In the genomic region with DNA sequence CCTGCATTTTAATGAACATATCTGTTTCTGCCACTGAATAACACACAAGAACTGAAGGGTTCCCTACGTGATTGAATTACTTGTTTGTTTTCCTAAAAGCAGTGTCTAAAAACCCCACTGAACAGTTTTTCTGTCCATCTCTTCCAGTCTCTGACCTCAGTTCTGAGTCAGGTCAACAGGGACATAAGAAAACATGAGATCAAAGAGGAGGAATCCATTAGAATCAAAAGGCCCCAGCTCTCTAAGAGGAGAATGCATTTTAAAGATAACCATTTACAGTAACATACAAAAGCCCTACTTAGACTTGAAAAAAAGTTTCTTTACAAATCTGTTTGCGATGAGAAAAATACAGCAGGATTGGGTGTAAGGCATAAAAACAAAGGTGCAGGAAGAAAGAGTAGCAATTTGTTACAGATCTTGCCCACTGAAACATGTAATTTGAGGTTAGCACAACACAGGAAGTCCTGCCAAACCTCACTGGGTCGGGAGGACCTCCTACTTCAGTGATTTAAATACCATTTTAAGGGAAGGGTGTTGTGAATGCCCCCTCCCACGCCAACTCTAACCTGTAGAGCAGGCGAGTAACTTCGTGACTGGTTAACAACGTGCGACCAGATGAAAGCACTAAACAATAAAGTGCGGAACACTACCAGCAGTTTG, we compare ENCODE assay signal across 9 cellular contexts. TPM values are rescaled to one million over a fixed set of nuclear protein-coding genes. Genes with fewer than 3 reads are reported as not detected.
DNase-seq lines count a peak whose midpoint lies in the region; ATAC-seq and TF ChIP-seq lines count a peak whose summit lies in the region.
"Had no signal": no experiment of that assay in that cellular context is flagged by ENCODE, and none has a peak within 500 bp of the region (broad histone marks: within the 10 kb centered on the region; RNA-seq: fewer than 3 reads in every experiment).

No MANE protein-coding gene starts in this region.

- no peaks in the 10 kb centered on the region for H3K27me3 ChIP-seq in SK-N-SH (ENCODE audit: insufficient read depth)
- no peaks in the 10 kb centered on the region for H3K27me3 ChIP-seq in RWPE2 (ENCODE audit: insufficient read depth, poor library complexity, severe bottlenecking)
- H3K27me3 ChIP-seq in neuronal stem cell (ENCODE audit: control insufficient read depth in 3 of 3, insufficient read depth in 3 of 3, low read depth in 1 of 3, low read length in 3 of 3), result peaks cover 0 to 28% (median 0%) of the 10 kb centered on the region in 3 experiments

- DNase-seq in SK-N-SH, result no peak
- no peak for DNase-seq in RWPE2 (ENCODE audit: low spot score)
- DNase-seq in MCF 10A (ENCODE audit: unreplicated experiment), result no peak
- no peak for DNase-seq in neuronal stem cell (ENCODE audit: low spot score)
- DNase-seq in hippocampal formation (lab: John Stamatoyannopoulos, UW), result no peak
- no peak for DNase-seq in cerebellum (ENCODE audit: low spot score)
- DNase-seq in SIG-M5 treated with dmso at 0.1 percent for 504 hours (lab: John Stamatoyannopoulos, UW; ENCODE audit: unreplicated experiment), result no peak

- H2AFZ ChIP-seq in SK-N-SH (ENCODE audit: low read depth), result no peak overlapping the region
- no peak overlapping the region for H2AFZ ChIP-seq in neuronal stem cell (ENCODE audit: low read length)

- ATAC-seq in SK-N-SH treated with all-trans-retinoic acid at 6 μM for 48 hours, result no peak
- ATAC-seq in RWPE2 (ENCODE audit: low read depth), result no peak

- peak overlapping the region; percentile 70 to 86 for H3K4me3 ChIP-seq in SK-N-SH (ENCODE audit: low read depth in 2 of 2, low read length in 1 of 2)
- H3K4me3 ChIP-seq in RWPE2 (ENCODE audit: severe bottlenecking), result peak overlapping the region; percentile 97
- H3K4me3 ChIP-seq in neuronal stem cell (ENCODE audit: low read length in 2 of 2), result peak overlapping the region in 1 of 2 donors; percentile 87

- H3F3A ChIP-seq in SK-N-SH (replicated peaks; ENCODE audit: insufficient read depth), result peaks cover 4% of the 10 kb centered on the region

- no peaks in the 10 kb centered on the region for H3K27me3 Mint-ChIP-seq in MCF 10A (ENCODE audit: insufficient read depth, unreplicated experiment)

- peaks cover 7% of the 10 kb centered on the region for H3K36me3 Mint-ChIP-seq in MCF 10A (ENCODE audit: insufficient read depth, unreplicated experiment)

- H2BK5ac ChIP-seq in neuronal stem cell (ENCODE audit: low read length), result no peak overlapping the region

- peaks cover 44% of the 10 kb centered on the region for H3K79me2 ChIP-seq in SK-N-SH (ENCODE audit: insufficient read depth)

- H3K4me3 Mint-ChIP-seq in MCF 10A (ENCODE audit: unreplicated experiment), result peak overlapping the region; percentile 93

- H2AK5ac ChIP-seq in neuronal stem cell (ENCODE audit: low read depth, low read length), result no peak overlapping the region

- peaks cover 51% of the 10 kb centered on the region for H4K20me1 ChIP-seq in SK-N-SH (ENCODE audit: insufficient read depth)

- H3K4ac ChIP-seq in neuronal stem cell (ENCODE audit: low read length), result no peak overlapping the region

- H3K79me1 ChIP-seq in neuronal stem cell (ENCODE audit: low read depth, low read length), result peaks cover 9% of the 10 kb centered on the region

- H3K18ac ChIP-seq in neuronal stem cell (ENCODE audit: low read length), result no peak overlapping the region

- no peaks in the 10 kb centered on the region for H3K9me3 Mint-ChIP-seq in MCF 10A (ENCODE audit: unreplicated experiment)

- H3K4me1 Mint-ChIP-seq in MCF 10A (ENCODE audit: insufficient read depth, unreplicated experiment), result peaks cover 22% of the 10 kb centered on the region

- TF ChIP-seq CTCF in SK-N-SH (IDR thresholded peaks at IDR 0.05) (no peak), RWPE2 (IDR thresholded peaks at IDR 0.05; ENCODE audit: poor library complexity, severe bottlenecking) (no peak), MCF 10A (IDR thresholded peaks at IDR 0.05; ENCODE audit: unreplicated experiment) (no peak)

- 75% methylated on average over 9 of the region's 9 CpGs for WGBS in SK-N-SH (ENCODE audit: low lambda C conversion rate)
- WGBS in neuronal stem cell (ENCODE audit: extremely low coverage in 2 of 2, insufficient read length in 2 of 2, insufficient replicate concordance in 1 of 2), 2 donors, result no CpG with 5 or more reads among the region's 9 CpGs

- intact Hi-C loops in MCF 10A (cut with micrococcal nuclease), result loop anchor here (1.0 kb wide), 1 partner anchor 16 kb away; no protein-coding TSS in a partner anchor

- H3K9me2 ChIP-seq in SK-N-SH, result no peaks in the 10 kb centered on the region

- H3K14ac ChIP-seq in neuronal stem cell (ENCODE audit: low read length), result no peak overlapping the region

- no peak overlapping the region for H2BK12ac ChIP-seq in neuronal stem cell (ENCODE audit: low read length)

- H3K9me3 ChIP-seq in SK-N-SH, result no peaks in the 10 kb centered on the region
- H3K9me3 ChIP-seq in RWPE2 (ENCODE audit: severe bottlenecking), result no peaks in the 10 kb centered on the region
- H3K9me3 ChIP-seq in neuronal stem cell (replicated peaks in 1 of 2; ENCODE audit: control insufficient read depth in 2 of 2, insufficient read depth in 1 of 2, low read depth in 1 of 2, low read length in 2 of 2), result no peaks in the 10 kb centered on the region

- POLR2A ChIA-PET in SK-N-SH (lab: Yijun Ruan, JAX) (no interaction called here), MCF 10A (lab: Yijun Ruan, JAX) (interaction anchor here (0.6 kb wide), 1 partner anchor 1841 kb away, joined by 3 read pairs; no protein-coding TSS in a partner anchor)

- no peak for TF ChIP-seq EP300 in SK-N-SH (IDR thresholded peaks at IDR 0.05; ENCODE audit: borderline replicate concordance in 1 of 2, low read depth in 1 of 2, low read length in 1 of 2)

- peaks cover 8 to 32% of the 10 kb centered on the region in 2 experiments; a peak in 3 of 4 replicates for H3K4me1 ChIP-seq in SK-N-SH (ENCODE audit: control insufficient read depth in 1 of 2, insufficient read depth in 2 of 2, low read depth in 1 of 2, low read length in 1 of 2)
- peaks cover 9% of the 10 kb centered on the region for H3K4me1 ChIP-seq in RWPE2 (ENCODE audit: insufficient read depth, poor library complexity, severe bottlenecking)
- peaks cover 8 to 21% of the 10 kb centered on the region in 2 donors for H3K4me1 ChIP-seq in neuronal stem cell (ENCODE audit: control insufficient read depth in 2 of 2, insufficient read depth in 1 of 2, low read depth in 1 of 2, low read length in 2 of 2)

- H3K4me2 ChIP-seq in SK-N-SH (peak overlapping the region; percentile 95), neuronal stem cell (ENCODE audit: insufficient read depth, low read length, poor library complexity, severe bottlenecking) (peak overlapping the region; percentile 72)

- peak overlapping the region; percentile 86 for H3K27ac Mint-ChIP-seq in MCF 10A (ENCODE audit: low read depth, unreplicated experiment)

- no peak overlapping the region for H3K23ac ChIP-seq in neuronal stem cell (ENCODE audit: low read depth, low read length, poor library complexity)

- TF ChIP-seq RAD21 in SK-N-SH (IDR thresholded peaks at IDR 0.05; ENCODE audit: low read length), result no peak

- no peak overlapping the region for H4K91ac ChIP-seq in neuronal stem cell (ENCODE audit: low read depth, low read length, poor library complexity)

- CTCF ChIA-PET in SK-N-SH (lab: Yijun Ruan, JAX) (interaction anchor here (1.0 to 5.0 kb wide), 4 partner anchors 18 to 74 kb away, joined by 3 to 35 read pairs (median 5); no protein-coding TSS in a partner anchor), MCF 10A (lab: Yijun Ruan, JAX) (no interaction called here)

- H3K9ac ChIP-seq in SK-N-SH (peak overlapping the region; percentile 65), neuronal stem cell (ENCODE audit: low read depth, low read length, poor library complexity) (no peak overlapping the region)

- no TSS peak for BruUV-seq in MCF 10A (replicated peaks; lab: Mats Ljungman, UMichigan)

- H4K8ac ChIP-seq in neuronal stem cell (ENCODE audit: low read depth, low read length), result no peak overlapping the region

- H3K36me3 ChIP-seq in SK-N-SH (replicated peaks in 1 of 2; ENCODE audit: control insufficient read depth in 1 of 2, insufficient read depth in 2 of 2, low read length in 1 of 2) (peaks cover 0 to 4% of the 10 kb centered on the region in 2 experiments), RWPE2 (ENCODE audit: low read depth) (no peaks in the 10 kb centered on the region), neuronal stem cell (replicated peaks in 1 of 2; ENCODE audit: control insufficient read depth in 2 of 2, insufficient read depth in 2 of 2, low read length in 2 of 2) (peaks cover 7 to 10% of the 10 kb centered on the region in 2 donors)

- H2BK120ac ChIP-seq in neuronal stem cell (ENCODE audit: low read depth, low read length), result no peak overlapping the region

- no peak overlapping the region for H2BK15ac ChIP-seq in neuronal stem cell (ENCODE audit: low read length)

- no peak overlapping the region for H3K27ac ChIP-seq in SK-N-SH (ENCODE audit: low read depth in 2 of 2, low read length in 1 of 2)
- H3K27ac ChIP-seq in RWPE2 (ENCODE audit: poor library complexity, severe bottlenecking), result no peak overlapping the region
- no peak overlapping the region for H3K27ac ChIP-seq in neuronal stem cell (replicated peaks; ENCODE audit: low read length)

TF ChIP-seq in SK-N-SH, 30 proteins besides CTCF, POLR2A, EP300 and RAD21 (continues in another document):
- no peak for TF ChIP-seq SMC3 (IDR thresholded peaks at IDR 0.05; ENCODE audit: low read depth, low read length)

RNA-seq across cellular contexts. Expression of a gene that starts 1.4 kb away (rescaled TPM):
- 25.5 and 26.6 TPM in 2 replicates for polyA plus RNA-seq in SK-N-SH (2012; rRNA removed)
- polyA plus RNA-seq in SK-N-SH (2012; cell fraction: cytosol; rRNA removed), result 20.2 and 23.7 TPM in 2 replicates
- polyA plus RNA-seq in SK-N-SH (2012; cell fraction: nucleus; rRNA removed), result 31.2 and 37.5 TPM in 2 replicates
- 23.7 and 27.7 TPM in 2 replicates for total RNA-seq in MCF 10A (2022)
- polyA plus RNA-seq in neuronal stem cell (2013, experiment 1 of 2), result 11.3 TPM
- polyA plus RNA-seq in neuronal stem cell (2013, experiment 2 of 2), result 11.5 TPM
- 9.8 TPM for total RNA-seq in cerebellum

RNA-seq across cellular contexts. Expression of a gene that starts 39.3 kb away (rescaled TPM):
- not detected in 2 replicates for polyA plus RNA-seq in SK-N-SH (2012; rRNA removed)
- polyA plus RNA-seq in SK-N-SH (2012; cell fraction: cytosol; rRNA removed), result not detected in 2 replicates
- 0.02 and 0.04 TPM in 2 replicates for polyA plus RNA-seq in SK-N-SH (2012; cell fraction: nucleus; rRNA removed)
- 0.22 and 0.26 TPM in 2 replicates for total RNA-seq in MCF 10A (2022)
- polyA plus RNA-seq in neuronal stem cell (2013, experiment 1 of 2), result not detected
- not detected for polyA plus RNA-seq in neuronal stem cell (2013, experiment 2 of 2)
- total RNA-seq in cerebellum, result not detected
- polyA plus RNA-seq: esophagus had no signal

RNA-seq across cellular contexts. Expression of a gene that starts 59.6 kb away (rescaled TPM):
- polyA plus RNA-seq in SK-N-SH (2012; rRNA removed), result not detected in 2 replicates
- polyA plus RNA-seq in SK-N-SH (2012; cell fraction: cytosol; rRNA removed), result not detected in 2 replicates
- polyA plus RNA-seq in SK-N-SH (2012; cell fraction: nucleus; rRNA removed), result 0.02 TPM in 1 of 2 replicates, not detected in the other
- total RNA-seq in MCF 10A (2022), result not detected in 2 replicates
- 0.08 TPM for polyA plus RNA-seq in neuronal stem cell (2013, experiment 1 of 2)
- 0.08 TPM for polyA plus RNA-seq in neuronal stem cell (2013, experiment 2 of 2)
- total RNA-seq in cerebellum, result 0.09 TPM
- polyA plus RNA-seq: esophagus had no signal
